Comparison of ENCODE assay signal across 2 cellular contexts in the genomic region with DNA sequence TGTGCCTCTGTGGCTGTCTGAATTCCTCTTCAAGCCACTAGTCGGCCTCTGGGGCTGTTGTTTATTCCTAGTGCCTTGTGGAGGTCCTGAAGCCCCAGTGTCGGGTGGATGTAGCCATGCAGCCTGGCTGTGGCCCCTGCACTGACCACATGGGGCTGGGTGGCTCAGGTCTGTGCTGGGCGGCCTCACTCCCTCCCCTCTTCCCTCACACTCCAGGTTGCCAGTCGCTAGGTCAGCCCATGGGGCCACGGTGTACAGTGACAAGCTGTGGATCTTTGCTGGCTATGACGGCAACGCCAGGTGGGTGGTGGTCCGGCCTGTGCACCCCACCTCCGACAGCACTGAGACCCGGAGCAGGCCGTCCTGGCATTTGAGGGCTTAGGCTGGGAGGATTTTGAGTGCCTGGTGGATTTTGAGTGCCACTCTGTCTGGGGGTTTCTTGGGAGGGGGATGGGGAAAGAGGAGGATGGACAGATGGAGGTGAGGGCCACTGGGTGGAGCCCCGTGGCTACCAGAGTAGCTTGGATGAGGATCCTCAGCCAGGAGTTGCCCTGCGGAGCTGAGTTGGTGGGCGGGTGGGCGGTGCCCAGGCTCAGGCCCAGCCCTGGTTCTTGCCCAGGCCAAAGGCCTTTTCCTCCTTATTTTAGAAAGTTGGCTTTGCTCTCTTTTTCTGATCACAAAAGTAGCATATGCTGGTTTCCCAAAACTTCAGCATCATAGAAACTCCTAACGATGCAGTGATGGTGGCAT.
TF ChIP-seq lines count a peak whose summit lies in the region.

No MANE protein-coding gene starts in this region.

TF ChIP-seq in GM23338, 12 proteins besides CTCF, POLR2A, EP300 and RAD21:
- TF ChIP-seq, protein P1, sequence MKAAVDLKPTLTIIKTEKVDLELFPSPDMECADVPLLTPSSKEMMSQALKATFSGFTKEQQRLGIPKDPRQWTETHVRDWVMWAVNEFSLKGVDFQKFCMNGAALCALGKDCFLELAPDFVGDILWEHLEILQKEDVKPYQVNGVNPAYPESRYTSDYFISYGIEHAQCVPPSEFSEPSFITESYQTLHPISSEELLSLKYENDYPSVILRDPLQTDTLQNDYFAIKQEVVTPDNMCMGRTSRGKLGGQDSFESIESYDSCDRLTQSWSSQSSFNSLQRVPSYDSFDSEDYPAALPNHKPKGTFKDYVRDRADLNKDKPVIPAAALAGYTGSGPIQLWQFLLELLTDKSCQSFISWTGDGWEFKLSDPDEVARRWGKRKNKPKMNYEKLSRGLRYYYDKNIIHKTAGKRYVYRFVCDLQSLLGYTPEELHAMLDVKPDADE (IDR thresholded peaks at IDR 0.05), result no peak

TF ChIP-seq in H1, 55 proteins besides CTCF, POLR2A, EP300 and RAD21:
- no peak for TF ChIP-seq POU5F1 (IDR thresholded peaks at IDR 0.05; ENCODE audit: low read depth, low read length)
- no peak for TF ChIP-seq RBBP5 (IDR thresholded peaks at IDR 0.05; ENCODE audit: borderline replicate concordance, low read depth, low read length)
- no peak for TF ChIP-seq SIRT6 (IDR thresholded peaks at IDR 0.05; ENCODE audit: low read length)
- no peak for TF ChIP-seq FOSL1 (IDR thresholded peaks at IDR 0.05; ENCODE audit: insufficient read depth, low read depth, low read length)
- TF ChIP-seq BCL11A (IDR thresholded peaks at IDR 0.05; ENCODE audit: low read depth in 2 of 2, low read length in 2 of 2), result no peak
- TF ChIP-seq CHD1 (IDR thresholded peaks at IDR 0.05; ENCODE audit: low read depth, low read length), result no peak
- TF ChIP-seq KDM5A (IDR thresholded peaks at IDR 0.05; ENCODE audit: low read length), result no peak
- TF ChIP-seq SP4 (IDR thresholded peaks at IDR 0.05; ENCODE audit: low read length), result no peak
- TF ChIP-seq CREB1 (IDR thresholded peaks at IDR 0.05), result no peak
- TF ChIP-seq YY1 (IDR thresholded peaks at IDR 0.05; ENCODE audit: low read depth, low read length), result no peak
- TF ChIP-seq NRF1 (IDR thresholded peaks at IDR 0.05; ENCODE audit: low read depth, low read length), result no peak
- no peak for TF ChIP-seq JUN (IDR thresholded peaks at IDR 0.05; ENCODE audit: low read depth, low read length)
- no peak for TF ChIP-seq TAF1 (IDR thresholded peaks at IDR 0.05; ENCODE audit: low read depth, low read length)
- no peak for TF ChIP-seq CHD2 (IDR thresholded peaks at IDR 0.05; ENCODE audit: low read length)
- no peak for TF ChIP-seq KDM4A (IDR thresholded peaks at IDR 0.05; ENCODE audit: low read depth, low read length, severe bottlenecking)
- TF ChIP-seq CBX8 (IDR thresholded peaks at IDR 0.05; ENCODE audit: borderline replicate concordance, low read depth, low read length), result no peak
